Comparison of ENCODE assay signal across 8 cellular contexts in the genomic region with DNA sequence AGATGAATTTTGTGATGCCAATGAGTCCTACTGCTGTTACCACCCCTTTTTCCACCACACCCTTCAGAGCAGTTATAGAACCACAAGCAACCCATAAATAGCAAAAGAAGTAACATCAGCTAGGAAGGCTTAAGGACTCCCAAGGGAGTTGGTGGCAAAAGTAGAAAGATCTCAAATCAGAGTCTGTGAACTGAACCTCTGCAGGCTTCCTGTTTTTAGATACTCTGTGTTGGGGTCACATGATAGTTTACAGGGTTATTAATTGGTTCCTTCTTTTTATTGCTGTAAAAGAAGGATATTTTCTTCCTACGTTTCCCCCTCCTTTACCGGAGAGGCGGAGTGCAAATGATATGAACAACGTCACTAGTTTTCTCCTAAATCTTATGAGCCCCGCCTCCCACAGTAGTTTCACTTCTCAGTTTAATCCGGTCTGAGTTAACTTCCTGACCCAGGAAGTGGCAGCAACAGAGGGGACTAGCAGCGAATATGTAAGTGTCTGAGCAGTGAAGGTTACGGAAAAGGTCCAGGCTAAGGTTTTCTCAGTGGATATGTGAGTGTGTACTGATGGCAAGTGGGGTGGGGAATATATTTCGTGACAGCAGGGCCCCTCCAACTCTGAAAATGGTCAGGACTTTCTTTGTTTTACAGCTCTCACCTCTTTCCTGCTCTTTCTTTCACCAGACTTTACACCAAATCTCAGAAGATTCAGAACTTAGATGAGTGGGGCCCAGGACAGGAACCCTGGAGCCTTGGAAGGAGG. TPM values are rescaled to one million over a fixed set of nuclear protein-coding genes. Genes with fewer than 3 reads are reported as not detected.
DNase-seq lines count a peak whose midpoint lies in the region; ATAC-seq and TF ChIP-seq lines count a peak whose summit lies in the region.

Gene TRIM38, plus strand, starts transcription at position 435 of the 760 bp plus-strand sequence. CDS start 3,721 bp downstream, outside the sequence.

- H3K4me1 ChIP-seq in GM23338 (ENCODE audit: insufficient read depth), result peaks cover 44% of the 10 kb centered on the region

- peak within 1 kb of the TSS; percentile 40 for H3K4me3 ChIP-seq in GM23338
- H3K4me3 ChIP-seq in WI38 (ENCODE audit: low read depth, low read length), result peak within 1 kb of the TSS; percentile 83

- ATAC-seq in GM23338, result peak; percentile 25

- peak within 1 kb of the TSS; percentile 74 for H3K4me2 ChIP-seq in GM23338

- H4K20me1 ChIP-seq in GM23338 (replicated peaks; ENCODE audit: insufficient read depth), result no peaks in the 10 kb centered on the region

- H3K27me3 Mint-ChIP-seq in GM23338 (ENCODE audit: insufficient read depth, low read depth, poor library complexity), result peaks cover 10% of the 10 kb centered on the region

- no peaks in the 10 kb centered on the region for H3F3A ChIP-seq in GM23338 (replicated peaks; ENCODE audit: low read depth)

- H3K36me3 ChIP-seq in GM23338 (ENCODE audit: insufficient read depth), result 0 out of 2 replicates have a peak, but pooled peaks cover 11% of the 10 kb centered on the region

- H3K36me3 Mint-ChIP-seq in GM23338 (ENCODE audit: low read depth), result peaks cover 46% of the 10 kb centered on the region

- peaks cover 4% of the 10 kb centered on the region; the same call in 1 of the 2 replicates for H3K9me2 ChIP-seq in GM23338 (ENCODE audit: insufficient read depth)

- H3K27ac Mint-ChIP-seq in GM23338, result peak within 1 kb of the TSS; percentile 57; the same call in 1 of the 2 replicates

- H3K27me3 ChIP-seq in GM23338 (ENCODE audit: insufficient read depth) (peaks cover 18% of the 10 kb centered on the region), layer of hippocampus (ENCODE audit: control insufficient read depth, insufficient read depth, low read length) (no peaks in the 10 kb centered on the region)

- H3K9me3 Mint-ChIP-seq in GM23338, result peaks cover 36% of the 10 kb centered on the region

- DNase-seq in GM04503 (ENCODE audit: low read depth), result peak; percentile 90
- DNase-seq in GM23338 (ENCODE audit: low spot score), result peak; percentile 53
- DNase-seq in Kasumi-1 (lab: John Stamatoyannopoulos, UW), result peak; percentile 93 to 95
- peak; percentile 88 for DNase-seq in central memory CD4-positive, alpha-beta T cell
- peak; percentile 41 for DNase-seq in stimulated activated CD4-positive, alpha-beta T cell treated with anti-CD3 and anti-CD28 coated beads, Interleukin-4, amount 100 ng/mL, for 1 hour
- no peak for DNase-seq in cortex of kidney (lab: John Stamatoyannopoulos, UW)

- no peaks in the 10 kb centered on the region for H3K79me2 ChIP-seq in GM23338 (replicated peaks; ENCODE audit: insufficient read depth)

- peaks cover 55% of the 10 kb centered on the region for H3K4me1 Mint-ChIP-seq in GM23338

- H2AFZ ChIP-seq in GM23338, result peak within 1 kb of the TSS; percentile 29; the same call in 1 of the 2 replicates

- TF ChIP-seq CTCF in GM23338 (conservative IDR thresholded peaks at IDR 0.05; ENCODE audit: low read depth in 2 of 2) (no peak), WI38 (IDR thresholded peaks at IDR 0.05; ENCODE audit: low read depth, low read length) (no peak)

- no peak within 1 kb of the TSS for H3K27ac ChIP-seq in GM23338 (ENCODE audit: low read depth)
- H3K27ac ChIP-seq in layer of hippocampus (ENCODE audit: low read depth, low read length), result peak within 1 kb of the TSS; percentile 86

- peak within 1 kb of the TSS; percentile 67 for H3K4me3 Mint-ChIP-seq in GM23338

TF ChIP-seq in GM23338, 12 proteins besides CTCF, POLR2A, EP300 and RAD21 (continues in another document):
- TF ChIP-seq, protein P1, sequence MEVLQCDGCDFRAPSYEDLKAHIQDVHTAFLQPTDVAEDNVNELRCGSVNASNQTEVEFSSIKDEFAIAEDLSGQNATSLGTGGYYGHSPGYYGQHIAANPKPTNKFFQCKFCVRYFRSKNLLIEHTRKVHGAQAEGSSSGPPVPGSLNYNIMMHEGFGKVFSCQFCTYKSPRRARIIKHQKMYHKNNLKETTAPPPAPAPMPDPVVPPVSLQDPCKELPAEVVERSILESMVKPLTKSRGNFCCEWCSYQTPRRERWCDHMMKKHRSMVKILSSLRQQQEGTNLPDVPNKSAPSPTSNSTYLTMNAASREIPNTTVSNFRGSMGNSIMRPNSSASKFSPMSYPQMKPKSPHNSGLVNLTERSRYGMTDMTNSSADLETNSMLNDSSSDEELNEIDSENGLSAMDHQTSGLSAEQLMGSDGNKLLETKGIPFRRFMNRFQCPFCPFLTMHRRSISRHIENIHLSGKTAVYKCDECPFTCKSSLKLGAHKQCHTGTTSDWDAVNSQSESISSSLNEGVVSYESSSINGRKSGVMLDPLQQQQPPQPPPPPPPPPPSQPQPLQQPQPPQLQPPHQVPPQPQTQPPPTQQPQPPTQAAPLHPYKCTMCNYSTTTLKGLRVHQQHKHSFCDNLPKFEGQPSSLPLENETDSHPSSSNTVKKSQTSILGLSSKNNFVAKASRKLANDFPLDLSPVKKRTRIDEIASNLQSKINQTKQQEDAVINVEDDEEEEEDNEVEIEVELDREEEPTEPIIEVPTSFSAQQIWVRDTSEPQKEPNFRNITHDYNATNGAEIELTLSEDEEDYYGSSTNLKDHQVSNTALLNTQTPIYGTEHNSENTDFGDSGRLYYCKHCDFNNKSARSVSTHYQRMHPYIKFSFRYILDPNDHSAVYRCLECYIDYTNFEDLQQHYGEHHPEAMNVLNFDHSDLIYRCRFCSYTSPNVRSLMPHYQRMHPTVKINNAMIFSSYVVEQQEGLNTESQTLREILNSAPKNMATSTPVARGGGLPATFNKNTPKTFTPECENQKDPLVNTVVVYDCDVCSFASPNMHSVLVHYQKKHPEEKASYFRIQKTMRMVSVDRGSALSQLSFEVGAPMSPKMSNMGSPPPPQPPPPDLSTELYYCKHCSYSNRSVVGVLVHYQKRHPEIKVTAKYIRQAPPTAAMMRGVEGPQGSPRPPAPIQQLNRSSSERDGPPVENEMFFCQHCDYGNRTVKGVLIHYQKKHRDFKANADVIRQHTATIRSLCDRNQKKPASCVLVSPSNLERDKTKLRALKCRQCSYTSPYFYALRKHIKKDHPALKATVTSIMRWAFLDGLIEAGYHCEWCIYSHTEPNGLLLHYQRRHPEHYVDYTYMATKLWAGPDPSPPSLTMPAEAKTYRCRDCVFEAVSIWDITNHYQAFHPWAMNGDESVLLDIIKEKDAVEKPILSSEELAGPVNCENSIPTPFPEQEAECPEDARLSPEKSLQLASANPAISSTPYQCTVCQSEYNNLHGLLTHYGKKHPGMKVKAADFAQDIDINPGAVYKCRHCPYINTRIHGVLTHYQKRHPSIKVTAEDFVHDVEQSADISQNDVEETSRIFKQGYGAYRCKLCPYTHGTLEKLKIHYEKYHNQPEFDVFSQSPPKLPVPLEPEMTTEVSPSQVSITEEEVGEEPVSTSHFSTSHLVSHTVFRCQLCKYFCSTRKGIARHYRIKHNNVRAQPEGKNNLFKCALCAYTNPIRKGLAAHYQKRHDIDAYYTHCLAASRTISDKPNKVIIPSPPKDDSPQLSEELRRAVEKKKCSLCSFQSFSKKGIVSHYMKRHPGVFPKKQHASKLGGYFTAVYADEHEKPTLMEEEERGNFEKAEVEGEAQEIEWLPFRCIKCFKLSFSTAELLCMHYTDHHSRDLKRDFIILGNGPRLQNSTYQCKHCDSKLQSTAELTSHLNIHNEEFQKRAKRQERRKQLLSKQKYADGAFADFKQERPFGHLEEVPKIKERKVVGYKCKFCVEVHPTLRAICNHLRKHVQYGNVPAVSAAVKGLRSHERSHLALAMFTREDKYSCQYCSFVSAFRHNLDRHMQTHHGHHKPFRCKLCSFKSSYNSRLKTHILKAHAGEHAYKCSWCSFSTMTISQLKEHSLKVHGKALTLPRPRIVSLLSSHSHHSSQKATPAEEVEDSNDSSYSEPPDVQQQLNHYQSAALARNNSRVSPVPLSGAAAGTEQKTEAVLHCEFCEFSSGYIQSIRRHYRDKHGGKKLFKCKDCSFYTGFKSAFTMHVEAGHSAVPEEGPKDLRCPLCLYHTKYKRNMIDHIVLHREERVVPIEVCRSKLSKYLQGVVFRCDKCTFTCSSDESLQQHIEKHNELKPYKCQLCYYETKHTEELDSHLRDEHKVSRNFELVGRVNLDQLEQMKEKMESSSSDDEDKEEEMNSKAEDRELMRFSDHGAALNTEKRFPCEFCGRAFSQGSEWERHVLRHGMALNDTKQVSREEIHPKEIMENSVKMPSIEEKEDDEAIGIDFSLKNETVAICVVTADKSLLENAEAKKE (CRISPR knock-in tag; IDR thresholded peaks at IDR 0.05), result no peak
- TF ChIP-seq, protein P2, sequence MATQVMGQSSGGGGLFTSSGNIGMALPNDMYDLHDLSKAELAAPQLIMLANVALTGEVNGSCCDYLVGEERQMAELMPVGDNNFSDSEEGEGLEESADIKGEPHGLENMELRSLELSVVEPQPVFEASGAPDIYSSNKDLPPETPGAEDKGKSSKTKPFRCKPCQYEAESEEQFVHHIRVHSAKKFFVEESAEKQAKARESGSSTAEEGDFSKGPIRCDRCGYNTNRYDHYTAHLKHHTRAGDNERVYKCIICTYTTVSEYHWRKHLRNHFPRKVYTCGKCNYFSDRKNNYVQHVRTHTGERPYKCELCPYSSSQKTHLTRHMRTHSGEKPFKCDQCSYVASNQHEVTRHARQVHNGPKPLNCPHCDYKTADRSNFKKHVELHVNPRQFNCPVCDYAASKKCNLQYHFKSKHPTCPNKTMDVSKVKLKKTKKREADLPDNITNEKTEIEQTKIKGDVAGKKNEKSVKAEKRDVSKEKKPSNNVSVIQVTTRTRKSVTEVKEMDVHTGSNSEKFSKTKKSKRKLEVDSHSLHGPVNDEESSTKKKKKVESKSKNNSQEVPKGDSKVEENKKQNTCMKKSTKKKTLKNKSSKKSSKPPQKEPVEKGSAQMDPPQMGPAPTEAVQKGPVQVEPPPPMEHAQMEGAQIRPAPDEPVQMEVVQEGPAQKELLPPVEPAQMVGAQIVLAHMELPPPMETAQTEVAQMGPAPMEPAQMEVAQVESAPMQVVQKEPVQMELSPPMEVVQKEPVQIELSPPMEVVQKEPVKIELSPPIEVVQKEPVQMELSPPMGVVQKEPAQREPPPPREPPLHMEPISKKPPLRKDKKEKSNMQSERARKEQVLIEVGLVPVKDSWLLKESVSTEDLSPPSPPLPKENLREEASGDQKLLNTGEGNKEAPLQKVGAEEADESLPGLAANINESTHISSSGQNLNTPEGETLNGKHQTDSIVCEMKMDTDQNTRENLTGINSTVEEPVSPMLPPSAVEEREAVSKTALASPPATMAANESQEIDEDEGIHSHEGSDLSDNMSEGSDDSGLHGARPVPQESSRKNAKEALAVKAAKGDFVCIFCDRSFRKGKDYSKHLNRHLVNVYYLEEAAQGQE (IDR thresholded peaks at IDR 0.05; ENCODE audit: unreplicated experiment), result no peak
- no peak for TF ChIP-seq CREB1 (CRISPR knock-in tag; IDR thresholded peaks at IDR 0.05; ENCODE audit: low read depth)

RNA-seq across cellular contexts. Expression of gene TRIM38, which starts in this region (rescaled TPM):
- total RNA-seq in GM23338 (2014; rRNA removed; shearing (Covaris generic)), result 0.58 and 0.66 TPM in 2 replicates
- 0.57 and 0.82 TPM in 2 replicates for polyA plus RNA-seq in GM23338 (2016; fragmentation: Nextera tagmentation; extraction: Ambion mirVana)

Comparison
In these comparisons a context has a peak if more than half of its experiments do, and no peak if none do; other contexts are left out.
1. Peak in DNase-seq, ATAC-seq, H3K4me3 ChIP-seq and H3K4me2 ChIP-seq in GM23338; RNA of the gene not detected or under 1 TPM.